In the genomic region with DNA sequence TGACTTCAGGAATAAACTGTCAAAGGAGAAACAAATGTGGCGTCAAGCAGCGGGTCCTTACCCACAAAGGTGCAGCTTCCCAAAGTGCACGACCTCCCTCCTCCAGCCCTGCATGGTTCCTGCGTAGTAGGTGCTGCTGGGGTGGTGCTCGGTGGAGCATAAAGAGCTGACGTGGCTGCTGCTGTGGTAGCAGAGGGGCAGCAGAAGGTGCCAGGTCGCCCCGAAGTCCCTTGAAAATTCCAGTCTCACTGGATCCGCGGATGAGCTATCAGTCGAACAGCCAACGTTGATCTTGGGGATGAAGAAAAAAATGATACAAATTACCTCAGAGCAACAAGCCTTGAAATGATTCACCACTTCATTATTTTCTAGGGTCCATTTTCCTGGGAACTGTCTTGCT, we compare ENCODE assay signal across 32 cellular contexts.
"Had no signal": no experiment of that assay in that cellular context is flagged by ENCODE, and none has a peak within 500 bp of the region (broad histone marks: within the 10 kb centered on the region; RNA-seq: fewer than 3 reads in every experiment).

No MANE protein-coding gene starts in this region.

- H3K4me1 ChIP-seq: adrenal gland, body of pancreas, breast epithelium had no signal

- H3K9me3 Mint-ChIP-seq: activated B cell treated with CpG ODN at 0.5 μM for 24 hours; activated CD4-positive, alpha-beta memory T cell treated with anti-CD3 and anti-CD28 coated beads, Interleukin-2, amount 10 ng/mL, durations not matched to agents 7 days and 5 days; activated naive CD8-positive, alpha-beta T cell treated with anti-CD3 and anti-CD28 coated beads, Interleukin-2, amount 10 ng/mL, durations not matched to agents 7 days and 5 days had no signal

- H3K27me3 ChIP-seq: adrenal gland, body of pancreas, breast epithelium had no signal

- H3K27ac ChIP-seq: adrenal gland, body of pancreas, breast epithelium, VCaP had no signal

- H3K4me3 ChIP-seq: adrenal gland, body of pancreas, breast epithelium had no signal

- H3K4me1 Mint-ChIP-seq: activated B cell treated with CpG ODN at 0.5 μM for 24 hours; activated CD8-positive, alpha-beta memory T cell treated with anti-CD3 and anti-CD28 coated beads, Interleukin-2, amount 10 ng/mL, durations not matched to agents 7 days and 5 days; activated naive CD8-positive, alpha-beta T cell treated with anti-CD3 and anti-CD28 coated beads, Interleukin-2, amount 10 ng/mL, durations not matched to agents 7 days and 5 days had no signal

- ATAC-seq: activated CD8-positive, alpha-beta memory T cell treated with anti-CD3 and anti-CD28 coated beads, Interleukin-2, amount 10 ng/mL, durations not matched to agents 7 days and 5 days; body of pancreas; Panc1 had no signal

- H3K4me3 Mint-ChIP-seq: activated B cell treated with CpG ODN at 0.5 μM for 24 hours; activated CD4-positive, alpha-beta memory T cell treated with anti-CD3 and anti-CD28 coated beads, Interleukin-2, amount 10 ng/mL, durations not matched to agents 7 days and 5 days; activated CD8-positive, alpha-beta memory T cell treated with anti-CD3 and anti-CD28 coated beads, Interleukin-2, amount 10 ng/mL, durations not matched to agents 7 days and 5 days; activated naive CD8-positive, alpha-beta T cell treated with anti-CD3 and anti-CD28 coated beads, Interleukin-2, amount 10 ng/mL, durations not matched to agents 7 days and 5 days had no signal

- H3K27ac Mint-ChIP-seq: activated B cell treated with CpG ODN at 0.5 μM for 24 hours; activated CD4-positive, alpha-beta memory T cell treated with anti-CD3 and anti-CD28 coated beads, Interleukin-2, amount 10 ng/mL, durations not matched to agents 7 days and 5 days; activated CD8-positive, alpha-beta memory T cell treated with anti-CD3 and anti-CD28 coated beads, Interleukin-2, amount 10 ng/mL, durations not matched to agents 7 days and 5 days; activated naive CD8-positive, alpha-beta T cell treated with anti-CD3 and anti-CD28 coated beads, Interleukin-2, amount 10 ng/mL, durations not matched to agents 7 days and 5 days had no signal

- FAIRE-seq: astrocyte had no signal

- H3K9me3 ChIP-seq: adrenal gland, body of pancreas, breast epithelium had no signal

- H3K36me3 ChIP-seq: adrenal gland, breast epithelium had no signal

- H3K36me3 Mint-ChIP-seq: activated CD8-positive, alpha-beta memory T cell treated with anti-CD3 and anti-CD28 coated beads, Interleukin-2, amount 10 ng/mL, durations not matched to agents 7 days and 5 days; activated naive CD8-positive, alpha-beta T cell treated with anti-CD3 and anti-CD28 coated beads, Interleukin-2, amount 10 ng/mL, durations not matched to agents 7 days and 5 days had no signal

- DNase-seq: activated B cell treated with CpG ODN at 0.5 μM for 24 hours; activated CD4-positive, alpha-beta memory T cell treated with anti-CD3 and anti-CD28 coated beads, Interleukin-2, amount 10 ng/mL, durations not matched to agents 7 days and 5 days; activated CD4-positive, alpha-beta T cell treated with anti-CD3 and anti-CD28 coated beads for 4 hours; activated CD4-positive, alpha-beta T cell treated with anti-CD3 and anti-CD28 coated beads, Interleukin-2, amount 50 U/mL, for 1 hour; activated CD4-positive, CD25-positive, alpha-beta regulatory T cell treated with anti-CD3 and anti-CD28 coated beads, Interleukin-2, amount 50 U/mL, for 72 hours; activated CD8-positive, alpha-beta memory T cell treated with anti-CD3 and anti-CD28 coated beads for 24 hours; activated CD8-positive, alpha-beta memory T cell treated with anti-CD3 and anti-CD28 coated beads, Interleukin-2, amount 10 ng/mL, durations not matched to agents 7 days and 5 days; activated CD8-positive, alpha-beta memory T cell treated with anti-CD3 and anti-CD28 coated beads, Interleukin-2, amount 50 U/mL, for 48 hours; activated effector memory CD4-positive, alpha-beta T cell treated with Interleukin-2 at 50 U/mL for 16 hours; activated naive CD4-positive, alpha-beta T cell treated with anti-CD3 and anti-CD28 coated beads, Interleukin-2, amount 50 U/mL, for 16 hours; activated naive CD8-positive, alpha-beta T cell treated with anti-CD3 and anti-CD28 coated beads, Interleukin-2, amount 10 ng/mL, durations not matched to agents 7 days and 5 days; activated T-cell treated with anti-CD3 and anti-CD28 coated beads, Interleukin-2, amount 50 U/mL, for 48 hours; adrenal gland; body of pancreas; Kasumi-1; MM.1S; MV-4-11; NCI-H1092; NCI-H1436 treated with DMSO at 0.1 percent for 48 hours; NCI-H1694 treated with DMSO at 0.1 percent for 48 hours; NCI-H2029; NCI-H345; NCI-H524 treated with DMSO at 0.1 percent for 48 hours; RPMI8226; SW 1271; T-helper 1 cell; T-helper 2 cell; T-helper 9 cell had no signal
